ENCODE assay signal across 20 cellular contexts in genomic region chr22:40560994-40561515, GRCh38.
"Had no signal": no experiment of that assay in that cellular context is flagged by ENCODE, and none has a peak within 500 bp of the region (broad histone marks: within the 10 kb centered on the region; RNA-seq: fewer than 3 reads in every experiment).

No MANE protein-coding gene starts in this region.

- H3K4me3 ChIP-seq: gastroesophageal sphincter, left ventricle myocardium inferior, lower lobe of right lung, psoas muscle, right lobe of liver, spleen, tibial artery, upper lobe of right lung had no signal

- H3K9me3 Mint-ChIP-seq: memory B cell; naive B cell; stimulated activated memory B cell treated with anti-CD40 and anti-IgM and Interleukin-4, amounts not matched to agents 10 μg/mL and 1 μg/mL and 100 μg/mL, for 72 hours; stimulated activated naive CD8-positive, alpha-beta T cell treated with anti-CD3 and anti-CD28 coated beads, Interleukin-15, Interleukin-2, amounts not matched to agents 100 ng/mL and 50 ng/mL, for 24 hours had no signal

- H3K36me3 ChIP-seq: gastroesophageal sphincter, left ventricle myocardium inferior, lower lobe of right lung, right lobe of liver, tibial artery, upper lobe of right lung had no signal

- H3K27me3 Mint-ChIP-seq: memory B cell; naive B cell; stimulated activated memory B cell treated with anti-CD40 and anti-IgM and Interleukin-4, amounts not matched to agents 10 μg/mL and 1 μg/mL and 100 μg/mL, for 72 hours; stimulated activated naive CD8-positive, alpha-beta T cell treated with anti-CD3 and anti-CD28 coated beads, Interleukin-15, Interleukin-2, amounts not matched to agents 100 ng/mL and 50 ng/mL, for 24 hours had no signal

- H3K27ac Mint-ChIP-seq: memory B cell; stimulated activated memory B cell treated with anti-CD40 and anti-IgM and Interleukin-4, amounts not matched to agents 10 μg/mL and 1 μg/mL and 100 μg/mL, for 72 hours; stimulated activated naive CD8-positive, alpha-beta T cell treated with anti-CD3 and anti-CD28 coated beads, Interleukin-15, Interleukin-2, amounts not matched to agents 100 ng/mL and 50 ng/mL, for 24 hours had no signal

- DNase-seq: effector memory CD4-positive, alpha-beta T cell; kidney; left cardiac atrium; left ventricle myocardium inferior; lower lobe of right lung; naive B cell; nephron progenitor cell; psoas muscle; retina; right lobe of liver; spleen; stimulated activated CD4-positive, alpha-beta T cell treated with anti-CD3 and anti-CD28 coated beads, Interleukin-4, amount 100 ng/mL, for 24 hours; tibial artery; upper lobe of right lung had no signal

- H3K27ac ChIP-seq: gastroesophageal sphincter, left ventricle myocardium inferior, lower lobe of right lung, parathyroid adenoma, psoas muscle, right lobe of liver, spleen, tibial artery, upper lobe of right lung had no signal

- H3K4me1 ChIP-seq: lower lobe of right lung, parathyroid adenoma, upper lobe of right lung had no signal

- H3K27me3 ChIP-seq: gastroesophageal sphincter, right lobe of liver, spleen, tibial artery, upper lobe of right lung had no signal

- H3K4me3 Mint-ChIP-seq: memory B cell; naive B cell; nephron progenitor cell; stimulated activated memory B cell treated with anti-CD40 and anti-IgM and Interleukin-4, amounts not matched to agents 10 μg/mL and 1 μg/mL and 100 μg/mL, for 72 hours; stimulated activated naive CD8-positive, alpha-beta T cell treated with anti-CD3 and anti-CD28 coated beads, Interleukin-15, Interleukin-2, amounts not matched to agents 100 ng/mL and 50 ng/mL, for 24 hours had no signal

- ATAC-seq: esophagus mucosa; gastroesophageal sphincter; lower lobe of right lung; psoas muscle; right lobe of liver; stimulated activated memory B cell treated with anti-CD40 and anti-IgM and Interleukin-4, amounts not matched to agents 10 μg/mL and 1 μg/mL and 100 μg/mL, for 72 hours; upper lobe of right lung had no signal

- H3K9me3 ChIP-seq: gastroesophageal sphincter, left ventricle myocardium inferior, lower lobe of right lung, psoas muscle, right lobe of liver, spleen, tibial artery, upper lobe of right lung had no signal
